8 cellular contexts compared by ENCODE assay signal in genomic region chr7:140176811-140177702, GRCh38. TPM values are rescaled to one million over a fixed set of nuclear protein-coding genes. Genes with fewer than 3 reads are reported as not detected.
DNase-seq lines count a peak whose midpoint lies in the region; ATAC-seq and TF ChIP-seq lines count a peak whose summit lies in the region.

Gene KDM7A, minus strand, starts transcription at chr7:140176983. Its CDS starts 46 bp downstream, at chr7:140176937.

- ATAC-seq in activated naive CD4-positive, alpha-beta T cell treated with anti-CD3 and anti-CD28 coated beads, Interleukin-2, amount 50 U/mL, for 72 hours, result peak; percentile 79 to 85

- peaks cover 13% of the 10 kb centered on the region for H3K4me1 Mint-ChIP-seq in glutamatergic neuron (ENCODE audit: low read depth, unreplicated experiment)

- TF ChIP-seq POLR2A in suprapubic skin (IDR thresholded peaks at IDR 0.05), result peak in 1 of 2 donors; percentile 92

- peaks cover 20% of the 10 kb centered on the region for H3K79me2 ChIP-seq in osteoblast (ENCODE audit: insufficient read depth, low read length)

- H3K27me3 ChIP-seq in osteoblast (ENCODE audit: insufficient read depth, low read length), result peaks cover 11% of the 10 kb centered on the region
- H3K27me3 ChIP-seq in suprapubic skin, result no peaks in the 10 kb centered on the region

- peak within 1 kb of the TSS; percentile 89 for H3K4me3 Mint-ChIP-seq in glutamatergic neuron (ENCODE audit: unreplicated experiment)

- peak; percentile 55 for DNase-seq in GF-D8 (lab: John Stamatoyannopoulos, UW)
- no peak for DNase-seq in HFF-Myc (ENCODE audit: extremely low read depth, low read depth)
- peak; percentile 83 for DNase-seq in NCI-H1048 (lab: John Stamatoyannopoulos, UW)
- DNase-seq in SKM-1 treated with dmso at 0.1 percent for 144 hours (lab: John Stamatoyannopoulos, UW; ENCODE audit: unreplicated experiment), result peak; percentile 88
- peak; percentile 90 to 94 for DNase-seq in activated naive CD4-positive, alpha-beta T cell treated with anti-CD3 and anti-CD28 coated beads, Interleukin-2, amount 50 U/mL, for 72 hours (ENCODE audit: low spot score in 2 of 2)
- DNase-seq in glutamatergic neuron, result peak; percentile 88
- DNase-seq in osteoblast (ENCODE audit: insufficient read length, low spot score, missing footprints), result peak; percentile 99
- DNase-seq in suprapubic skin (ENCODE audit: low spot score in 2 of 2), result peak; percentile 92 to 95

- H3K27ac ChIP-seq in osteoblast (ENCODE audit: low read depth, low read length) (peak within 1 kb of the TSS; percentile 79), suprapubic skin (peak within 1 kb of the TSS; percentile 98)

- peak within 1 kb of the TSS; percentile 84 to 92 for H3K27ac Mint-ChIP-seq in activated naive CD4-positive, alpha-beta T cell treated with anti-CD3 and anti-CD28 coated beads, Interleukin-2, amount 50 U/mL, for 72 hours
- peak within 1 kb of the TSS; percentile 76 for H3K27ac Mint-ChIP-seq in glutamatergic neuron (ENCODE audit: unreplicated experiment)

- no peaks in the 10 kb centered on the region for H3K9me3 ChIP-seq in osteoblast (ENCODE audit: low read depth, low read length)
- H3K9me3 ChIP-seq in suprapubic skin, result no peaks in the 10 kb centered on the region

- WGBS in suprapubic skin, result under 1% methylated on average over 31 of the region's 132 CpGs

- H2AFZ ChIP-seq in osteoblast (ENCODE audit: low read length), result peak within 1 kb of the TSS; percentile 86

- H3K4me1 ChIP-seq in osteoblast (ENCODE audit: insufficient read depth, low read length), result peaks cover 15% of the 10 kb centered on the region
- peaks cover 22% of the 10 kb centered on the region for H3K4me1 ChIP-seq in suprapubic skin

- H3K4me2 ChIP-seq in osteoblast (ENCODE audit: insufficient read depth, low read length), result peak within 1 kb of the TSS; percentile 89

- H3K36me3 Mint-ChIP-seq in activated naive CD4-positive, alpha-beta T cell treated with anti-CD3 and anti-CD28 coated beads, Interleukin-2, amount 50 U/mL, for 72 hours, result peaks cover 5 to 24% of the 10 kb centered on the region in 2 donors
- H3K36me3 Mint-ChIP-seq in glutamatergic neuron (ENCODE audit: unreplicated experiment), result no peaks in the 10 kb centered on the region

- peaks cover 0 to 12% of the 10 kb centered on the region in 2 donors for H3K9me3 Mint-ChIP-seq in activated naive CD4-positive, alpha-beta T cell treated with anti-CD3 and anti-CD28 coated beads, Interleukin-2, amount 50 U/mL, for 72 hours
- peaks cover 11% of the 10 kb centered on the region for H3K9me3 Mint-ChIP-seq in glutamatergic neuron (ENCODE audit: unreplicated experiment)

- TF ChIP-seq EP300 in suprapubic skin (IDR thresholded peaks at IDR 0.05), result no peak

- peaks cover 11% of the 10 kb centered on the region for H3K27me3 Mint-ChIP-seq in glutamatergic neuron (ENCODE audit: unreplicated experiment)

- no peaks in the 10 kb centered on the region for H3K36me3 ChIP-seq in osteoblast (ENCODE audit: insufficient read depth, low read length)
- no peaks in the 10 kb centered on the region for H3K36me3 ChIP-seq in suprapubic skin

- TF ChIP-seq CTCF in HFF-Myc (IDR thresholded peaks at IDR 0.05; ENCODE audit: low read depth, low read length, missing control alignments) (no peak), glutamatergic neuron (IDR thresholded peaks at IDR 0.05; ENCODE audit: partially characterized antibody, unreplicated experiment) (no peak), osteoblast (IDR thresholded peaks at IDR 0.05; ENCODE audit: extremely low read depth, low read depth, low read length) (no peak), suprapubic skin (IDR thresholded peaks at IDR 0.05) (no peak)

- no peaks in the 10 kb centered on the region for H4K20me1 ChIP-seq in osteoblast (ENCODE audit: insufficient read depth, low read length)

- H3K4me3 ChIP-seq in HFF-Myc (replicated peaks; ENCODE audit: low read depth, low read length) (peak within 1 kb of the TSS; percentile 65), osteoblast (ENCODE audit: insufficient read depth, low read length) (peak within 1 kb of the TSS; percentile 80), suprapubic skin (peak within 1 kb of the TSS; percentile 90)

RNA-seq across cellular contexts. Expression of gene KDM7A, which starts in this region (rescaled TPM):
- total RNA-seq in activated naive CD4-positive, alpha-beta T cell treated with anti-CD3 and anti-CD28 coated beads, Interleukin-2, amount 50 U/mL, for 72 hours, result 10 to 100 TPM; 28.4 to 38.6 TPM
- total RNA-seq in glutamatergic neuron (ENCODE audit: unreplicated experiment) (25.4 TPM), osteoblast (12.4 and 13.4 TPM in 2 replicates), suprapubic skin (100 to 1,000 TPM in 1 of 4 donors, 10 to 100 TPM in 3; 29.0 to 104 (median 35.1) TPM)
